ENCODE assay signal across 15 cellular contexts in the genomic region with DNA sequence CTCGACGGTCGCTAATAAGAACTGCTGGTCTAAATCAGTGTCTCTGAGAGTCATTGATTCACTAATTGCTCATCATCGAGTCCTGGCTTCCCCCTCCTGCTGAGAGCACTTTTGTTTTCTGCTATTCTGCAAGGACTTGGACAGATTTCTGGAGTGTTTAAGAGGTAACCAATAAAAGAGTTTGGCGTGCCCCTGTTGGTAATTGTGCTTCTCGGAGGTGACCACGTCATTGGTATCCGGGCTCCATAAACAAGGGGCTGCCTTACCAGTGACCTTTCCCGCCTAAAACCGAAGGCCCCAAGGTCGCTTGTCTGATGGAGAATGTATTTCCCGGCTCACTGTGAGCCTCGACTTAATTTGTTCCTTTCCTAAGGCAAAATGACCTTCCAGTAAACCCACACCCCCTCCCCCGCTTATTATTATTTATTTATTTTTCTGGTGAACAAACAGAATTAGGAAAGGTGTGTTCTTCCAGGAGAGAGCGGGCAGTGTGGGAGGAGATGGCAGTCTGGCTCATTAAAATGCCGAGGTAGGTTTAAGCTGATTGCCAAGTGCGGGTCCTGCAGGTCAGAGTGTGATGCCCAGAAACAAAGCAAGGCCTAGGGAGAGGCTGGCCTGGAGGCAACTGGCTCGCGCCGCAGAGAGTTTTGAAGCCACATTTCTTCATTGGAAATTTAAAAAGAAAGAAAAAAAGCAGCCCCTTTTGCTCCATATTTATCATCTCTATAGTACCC. TPM values are rescaled to one million over a fixed set of nuclear protein-coding genes. Genes with fewer than 3 reads are reported as not detected.
DNase-seq lines count a peak whose midpoint lies in the region; ATAC-seq and TF ChIP-seq lines count a peak whose summit lies in the region.
"Had no signal": no experiment of that assay in that cellular context is flagged by ENCODE, and none has a peak within 500 bp of the region (broad histone marks: within the 10 kb centered on the region; RNA-seq: fewer than 3 reads in every experiment).

No MANE protein-coding gene starts in this region.

- H3K4me1 ChIP-seq in psoas muscle (peaks cover 74% of the 10 kb centered on the region), BE2C (peaks cover 20% of the 10 kb centered on the region)

- no peaks in the 10 kb centered on the region for H3K36me3 ChIP-seq in psoas muscle (ENCODE audit: insufficient read depth in 1 of 2, low read depth in 1 of 2)
- peaks cover 66% of the 10 kb centered on the region for H3K36me3 ChIP-seq in BE2C

- H3K27ac ChIP-seq in psoas muscle = peak overlapping the region; percentile 91

- H3K27me3 ChIP-seq in psoas muscle (ENCODE audit: insufficient read depth in 3 of 3, low read length in 2 of 3) = no peaks in the 10 kb centered on the region
- no peaks in the 10 kb centered on the region for H3K27me3 ChIP-seq in BE2C
- H3K27me3 ChIP-seq: hepatocyte had no signal

- DNase-seq in NCI-H1436 (lab: John Stamatoyannopoulos, UW) (peak; percentile 46), NCI-H1436 treated with DMSO at 0.1 percent for 48 hours (lab: John Stamatoyannopoulos, UW) (no peak), NCI-H146 treated with DMSO at 0.1 percent for 48 hours (lab: John Stamatoyannopoulos, UW; ENCODE audit: unreplicated experiment) (peak; percentile 69), choroid plexus epithelial cell (ENCODE audit: low read depth) (peak; percentile 38), psoas muscle (no peak), LoVo (ENCODE audit: low spot score) (no peak), BE2C (no peak)
- DNase-seq: 8988T; activated effector memory CD4-positive, alpha-beta T cell treated with anti-CD3 and anti-CD28 coated beads, Interleukin-2, amount 50 U/mL, for 16 hours; H7; stimulated activated CD4-positive, alpha-beta T cell treated with anti-CD3 and anti-CD28 coated beads, Interleukin-15, amount 100 ng/mL, for 24 hours; stimulated activated naive B cell treated with anti-CD40 and anti-IgM and Interleukin-4, amounts not matched to agents 10 μg/mL and 1 μg/mL and 100 μg/mL, for 72 hours had no signal

- ATAC-seq in psoas muscle = no peak
- ATAC-seq in HG03460 (IDR thresholded peaks at IDR 0.05; ENCODE audit: unreplicated experiment) = no peak
- ATAC-seq: Panc1 had no signal

- H3K9me3 ChIP-seq in psoas muscle = no peaks in the 10 kb centered on the region
- H3K9me3 ChIP-seq in BE2C = no peaks in the 10 kb centered on the region

- TF ChIP-seq CTCF in choroid plexus epithelial cell (conservative IDR thresholded peaks at IDR 0.05; ENCODE audit: low read depth, low read length) (no peak), psoas muscle (IDR thresholded peaks at IDR 0.05) (no peak), BE2C (IDR thresholded peaks at IDR 0.05; ENCODE audit: low read depth, low read length) (no peak)

- H3K4me3 ChIP-seq in choroid plexus epithelial cell (ENCODE audit: low read depth, low read length) (no peak overlapping the region), psoas muscle (no peak overlapping the region), BE2C (ENCODE audit: low read depth, low read length) (no peak overlapping the region)
- H3K4me3 ChIP-seq: hepatocyte had no signal

- intact Hi-C loops in psoas muscle (cut with DNase I) = loop anchor here in 1 of 2 donors (10.0 kb wide), 1 partner anchor 288 kb away; no protein-coding TSS in a partner anchor

- 68 to 83% (median 74%) methylated on average over 20 of the region's 20 CpGs for WGBS in psoas muscle, 3 donors

RNA-seq across cellular contexts. Expression of gene MSI2, which starts 30.2 kb away (rescaled TPM):
- total RNA-seq in psoas muscle = 100 to 1,000 TPM in 2 of 4 donors, 10 to 100 TPM in 2; 87.1 to 133 (median 110) TPM
- polyA plus RNA-seq in psoas muscle = 10 to 100 TPM; 37.6 to 85.8 (median 50.2) TPM
- 54.7 TPM for polyA plus RNA-seq in BE2C (2012; ENCODE audit: insufficient read depth, insufficient read length, low read depth)

Comparison
In these comparisons a context has a peak if more than half of its experiments do, and no peak if none do; other contexts are left out.
1. DNase-seq: peak in NCI-H1436 (single experiment), NCI-H146 treated with DMSO at 0.1 percent for 48 hours (single experiment) and choroid plexus epithelial cell (single experiment); none in NCI-H1436 treated with DMSO at 0.1 percent for 48 hours (single experiment), psoas muscle (0 of 2), LoVo (single experiment) and BE2C (single experiment).